14 cellular contexts compared by ENCODE assay signal in the genomic region with DNA sequence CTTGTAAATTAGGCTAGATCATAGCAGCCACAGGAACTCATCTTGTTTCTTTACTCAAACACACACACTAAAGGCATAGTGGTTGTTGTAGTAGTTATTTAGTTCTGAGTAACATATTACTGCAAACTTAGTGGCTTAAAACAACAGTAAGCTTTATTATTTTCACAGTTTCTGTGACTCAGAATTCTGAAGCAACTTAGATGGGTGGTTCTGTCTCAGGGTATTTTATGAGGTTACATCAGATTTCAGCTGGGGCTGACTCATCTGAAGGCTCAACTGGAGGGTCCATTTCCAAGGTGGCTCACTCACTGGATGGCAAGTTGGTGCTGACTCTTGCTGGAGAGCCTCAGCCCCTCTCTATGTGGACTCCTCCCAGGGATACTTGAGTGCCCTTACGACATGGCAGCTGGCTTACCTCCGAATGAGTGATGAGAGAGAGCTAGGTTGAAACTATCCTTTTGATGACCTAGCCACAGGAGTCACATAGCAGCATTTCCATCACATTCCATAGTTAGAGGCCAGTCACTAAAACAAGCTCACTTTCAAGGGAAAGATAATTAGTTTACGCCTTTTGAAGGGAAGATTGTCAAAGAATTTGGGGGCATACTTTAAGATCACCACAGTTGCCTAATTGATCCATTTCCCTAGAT.
DNase-seq lines count a peak whose midpoint lies in the region; ATAC-seq and TF ChIP-seq lines count a peak whose summit lies in the region.
"Had no signal": no experiment of that assay in that cellular context is flagged by ENCODE, and none has a peak within 500 bp of the region (broad histone marks: within the 10 kb centered on the region; RNA-seq: fewer than 3 reads in every experiment).

No MANE protein-coding gene starts in this region.

- no peak overlapping the region for H3K27ac Mint-ChIP-seq in activated naive CD4-positive, alpha-beta T cell treated with anti-CD3 and anti-CD28 coated beads for 36 hours
- no peak overlapping the region for H3K27ac Mint-ChIP-seq in stimulated activated effector memory CD8-positive, alpha-beta T cell treated with anti-CD3 and anti-CD28 coated beads, Interleukin-12 subunit alpha, Interleukin-12 subunit beta, amount 100 ng/mL, for 72 hours

- no peaks in the 10 kb centered on the region for H3K4me1 ChIP-seq in mucosa of descending colon (ENCODE audit: low read depth)
- H3K4me1 ChIP-seq: spleen had no signal

- no peaks in the 10 kb centered on the region for H3K36me3 ChIP-seq in mucosa of descending colon (ENCODE audit: low read depth)
- H3K36me3 ChIP-seq: spleen had no signal

- ATAC-seq in esophagus mucosa = peak; percentile 48
- peak; percentile 87 for ATAC-seq in stimulated activated effector memory CD8-positive, alpha-beta T cell treated with anti-CD3 and anti-CD28 coated beads, Interleukin-12 subunit alpha, Interleukin-12 subunit beta, amount 100 ng/mL, for 72 hours
- ATAC-seq in mucosa of descending colon = no peak
- no peak for ATAC-seq in omental fat pad (ENCODE audit: low FRiP score)
- ATAC-seq: Right ventricle myocardium inferior had no signal

- TF ChIP-seq CTCF in mucosa of descending colon (IDR thresholded peaks at IDR 0.05) (no peak), omental fat pad (IDR thresholded peaks at IDR 0.05) (no peak)

- CTCF ChIA-PET in activated naive CD4-positive, alpha-beta T cell treated with anti-CD3 and anti-CD28 coated beads for 36 hours (lab: Charles Lee) = interaction anchor here (1.3 kb wide), 1 partner anchor 25 kb away, joined by 3 read pairs; no protein-coding TSS in a partner anchor

- H3K9me3 Mint-ChIP-seq in activated naive CD4-positive, alpha-beta T cell treated with anti-CD3 and anti-CD28 coated beads for 36 hours = no peaks in the 10 kb centered on the region
- no peaks in the 10 kb centered on the region for H3K9me3 Mint-ChIP-seq in stimulated activated effector memory CD8-positive, alpha-beta T cell treated with anti-CD3 and anti-CD28 coated beads, Interleukin-12 subunit alpha, Interleukin-12 subunit beta, amount 100 ng/mL, for 72 hours

- no peaks in the 10 kb centered on the region for H3K36me3 Mint-ChIP-seq in activated naive CD4-positive, alpha-beta T cell treated with anti-CD3 and anti-CD28 coated beads for 36 hours (ENCODE audit: low read depth)
- no peaks in the 10 kb centered on the region for H3K36me3 Mint-ChIP-seq in stimulated activated effector memory CD8-positive, alpha-beta T cell treated with anti-CD3 and anti-CD28 coated beads, Interleukin-12 subunit alpha, Interleukin-12 subunit beta, amount 100 ng/mL, for 72 hours

- no peaks in the 10 kb centered on the region for H3K9me3 ChIP-seq in mucosa of descending colon
- H3K9me3 ChIP-seq: spleen had no signal

- H3K4me3 ChIP-seq in mucosa of descending colon = no peak overlapping the region
- H3K4me3 ChIP-seq: spleen had no signal

- no peak overlapping the region for H3K4me3 Mint-ChIP-seq in activated naive CD4-positive, alpha-beta T cell treated with anti-CD3 and anti-CD28 coated beads for 36 hours
- no peak overlapping the region for H3K4me3 Mint-ChIP-seq in stimulated activated effector memory CD8-positive, alpha-beta T cell treated with anti-CD3 and anti-CD28 coated beads, Interleukin-12 subunit alpha, Interleukin-12 subunit beta, amount 100 ng/mL, for 72 hours

- peaks cover 6% of the 10 kb centered on the region for H3K27me3 Mint-ChIP-seq in activated naive CD4-positive, alpha-beta T cell treated with anti-CD3 and anti-CD28 coated beads for 36 hours (ENCODE audit: low read depth)

- intact Hi-C loops in activated naive CD4-positive, alpha-beta T cell treated with anti-CD3 and anti-CD28 coated beads for 36 hours (cut with micrococcal nuclease) = no loop called here
- intact Hi-C loops in mucosa of descending colon (cut with DNase I, micrococcal nuclease) = loop anchor here in 1 of 2 donors (10.0 kb wide), 1 partner anchor 330 kb away; no protein-coding TSS in a partner anchor

- H3K4me1 Mint-ChIP-seq in activated naive CD4-positive, alpha-beta T cell treated with anti-CD3 and anti-CD28 coated beads for 36 hours (ENCODE audit: low read depth) = peaks cover 3% of the 10 kb centered on the region
- peaks cover 7% of the 10 kb centered on the region for H3K4me1 Mint-ChIP-seq in stimulated activated effector memory CD8-positive, alpha-beta T cell treated with anti-CD3 and anti-CD28 coated beads, Interleukin-12 subunit alpha, Interleukin-12 subunit beta, amount 100 ng/mL, for 72 hours

- DNase-seq in activated naive CD4-positive, alpha-beta T cell treated with anti-CD3 and anti-CD28 coated beads for 36 hours = peak; percentile 33
- no peak for DNase-seq in activated naive CD4-positive, alpha-beta T cell treated with Interleukin-2 at 50 U/mL for 16 hours
- peak; percentile 50 for DNase-seq in T1000 (lab: John Stamatoyannopoulos, UW)
- no peak for DNase-seq in stimulated activated effector memory CD8-positive, alpha-beta T cell treated with anti-CD3 and anti-CD28 coated beads, Interleukin-12 subunit alpha, Interleukin-12 subunit beta, amount 100 ng/mL, for 72 hours (ENCODE audit: low spot score in 2 of 2)
- DNase-seq in mucosa of descending colon = no peak
- DNase-seq in NCI-H2196 (lab: John Stamatoyannopoulos, UW; ENCODE audit: unreplicated experiment) = no peak
- DNase-seq in omental fat pad (ENCODE audit: low spot score) = no peak
- DNase-seq: activated gamma-delta T cell, caudate nucleus, NCI-H1436, NCI-H748 treated with DMSO at 0.1 percent for 48 hours, spleen had no signal

Comparison
In these comparisons a context has a peak if more than half of its experiments do, and no peak if none do; other contexts are left out.
1. DNase-seq: peak in activated naive CD4-positive, alpha-beta T cell treated with anti-CD3 and anti-CD28 coated beads for 36 hours (single experiment) and T1000 (single experiment); none in activated naive CD4-positive, alpha-beta T cell treated with Interleukin-2 at 50 U/mL for 16 hours (single experiment), stimulated activated effector memory CD8-positive, alpha-beta T cell treated with anti-CD3 and anti-CD28 coated beads, Interleukin-12 subunit alpha, Interleukin-12 subunit beta, amount 100 ng/mL, for 72 hours (0 of 2), mucosa of descending colon (0 of 3), NCI-H2196 (single experiment) and omental fat pad (single experiment).
2. ATAC-seq: peak in esophagus mucosa (single experiment) and stimulated activated effector memory CD8-positive, alpha-beta T cell treated with anti-CD3 and anti-CD28 coated beads, Interleukin-12 subunit alpha, Interleukin-12 subunit beta, amount 100 ng/mL, for 72 hours (single experiment); none in mucosa of descending colon (single experiment) and omental fat pad (single experiment).